1 cellular context compared by ENCODE assay signal in the genomic region with DNA sequence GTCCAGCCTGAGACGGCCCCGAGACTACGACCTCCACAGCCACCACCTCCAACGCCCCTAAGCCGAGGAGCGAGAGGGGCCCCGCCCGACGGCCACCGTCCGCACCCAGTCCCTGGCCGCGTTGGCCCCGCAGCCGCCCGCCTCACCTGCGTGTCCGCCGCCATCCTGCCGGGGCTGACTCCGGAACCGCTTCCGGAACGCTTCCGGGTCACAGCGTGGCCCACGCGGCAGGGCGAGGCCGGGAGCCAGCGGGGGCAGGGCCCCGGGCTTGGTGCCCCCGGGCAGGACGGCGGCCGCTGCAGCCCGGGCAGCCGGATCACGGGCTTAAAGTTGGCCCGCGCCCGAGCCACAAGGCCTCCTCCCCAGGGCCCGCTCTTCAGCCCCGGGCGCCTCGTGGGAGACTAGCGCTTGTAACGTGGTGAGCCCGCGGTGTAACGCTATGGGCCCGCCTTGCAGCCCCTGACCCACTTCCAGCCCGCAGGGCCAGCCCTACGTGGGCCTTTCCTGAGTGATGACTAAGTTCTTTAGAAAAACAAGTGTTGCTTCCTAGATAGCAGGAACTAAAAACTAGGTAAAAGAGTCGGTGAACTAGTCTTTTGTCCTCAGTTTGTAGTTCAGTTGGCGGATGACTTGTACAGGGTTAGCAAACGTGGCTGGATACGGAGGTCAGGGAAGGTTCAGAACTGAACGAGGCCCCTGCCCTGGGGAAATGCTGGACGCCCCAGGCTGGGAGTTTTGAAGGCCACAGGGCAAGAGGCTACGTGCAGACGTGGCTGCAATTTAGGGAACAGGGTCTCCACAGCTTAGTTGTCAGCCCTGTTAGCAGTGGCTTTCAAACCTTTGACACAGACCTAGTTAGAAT.
TF ChIP-seq lines count a peak whose summit lies in the region.

A gene with protein sequence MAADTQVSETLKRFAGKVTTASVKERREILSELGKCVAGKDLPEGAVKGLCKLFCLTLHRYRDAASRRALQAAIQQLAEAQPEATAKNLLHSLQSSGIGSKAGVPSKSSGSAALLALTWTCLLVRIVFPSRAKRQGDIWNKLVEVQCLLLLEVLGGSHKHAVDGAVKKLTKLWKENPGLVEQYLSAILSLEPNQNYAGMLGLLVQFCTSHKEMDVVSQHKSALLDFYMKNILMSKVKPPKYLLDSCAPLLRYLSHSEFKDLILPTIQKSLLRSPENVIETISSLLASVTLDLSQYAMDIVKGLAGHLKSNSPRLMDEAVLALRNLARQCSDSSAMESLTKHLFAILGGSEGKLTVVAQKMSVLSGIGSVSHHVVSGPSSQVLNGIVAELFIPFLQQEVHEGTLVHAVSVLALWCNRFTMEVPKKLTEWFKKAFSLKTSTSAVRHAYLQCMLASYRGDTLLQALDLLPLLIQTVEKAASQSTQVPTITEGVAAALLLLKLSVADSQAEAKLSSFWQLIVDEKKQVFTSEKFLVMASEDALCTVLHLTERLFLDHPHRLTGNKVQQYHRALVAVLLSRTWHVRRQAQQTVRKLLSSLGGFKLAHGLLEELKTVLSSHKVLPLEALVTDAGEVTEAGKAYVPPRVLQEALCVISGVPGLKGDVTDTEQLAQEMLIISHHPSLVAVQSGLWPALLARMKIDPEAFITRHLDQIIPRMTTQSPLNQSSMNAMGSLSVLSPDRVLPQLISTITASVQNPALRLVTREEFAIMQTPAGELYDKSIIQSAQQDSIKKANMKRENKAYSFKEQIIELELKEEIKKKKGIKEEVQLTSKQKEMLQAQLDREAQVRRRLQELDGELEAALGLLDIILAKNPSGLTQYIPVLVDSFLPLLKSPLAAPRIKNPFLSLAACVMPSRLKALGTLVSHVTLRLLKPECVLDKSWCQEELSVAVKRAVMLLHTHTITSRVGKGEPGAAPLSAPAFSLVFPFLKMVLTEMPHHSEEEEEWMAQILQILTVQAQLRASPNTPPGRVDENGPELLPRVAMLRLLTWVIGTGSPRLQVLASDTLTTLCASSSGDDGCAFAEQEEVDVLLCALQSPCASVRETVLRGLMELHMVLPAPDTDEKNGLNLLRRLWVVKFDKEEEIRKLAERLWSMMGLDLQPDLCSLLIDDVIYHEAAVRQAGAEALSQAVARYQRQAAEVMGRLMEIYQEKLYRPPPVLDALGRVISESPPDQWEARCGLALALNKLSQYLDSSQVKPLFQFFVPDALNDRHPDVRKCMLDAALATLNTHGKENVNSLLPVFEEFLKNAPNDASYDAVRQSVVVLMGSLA (N-terminal part only) (minus strand): TSS at position 182 of the 862 bp plus-strand sequence. CDS start 18 bp downstream, at position 164.

TF ChIP-seq in GM12878, 131 proteins besides CTCF, POLR2A, EP300 and RAD21 (continued from another document and continues in another):
- TF ChIP-seq, protein P1, sequence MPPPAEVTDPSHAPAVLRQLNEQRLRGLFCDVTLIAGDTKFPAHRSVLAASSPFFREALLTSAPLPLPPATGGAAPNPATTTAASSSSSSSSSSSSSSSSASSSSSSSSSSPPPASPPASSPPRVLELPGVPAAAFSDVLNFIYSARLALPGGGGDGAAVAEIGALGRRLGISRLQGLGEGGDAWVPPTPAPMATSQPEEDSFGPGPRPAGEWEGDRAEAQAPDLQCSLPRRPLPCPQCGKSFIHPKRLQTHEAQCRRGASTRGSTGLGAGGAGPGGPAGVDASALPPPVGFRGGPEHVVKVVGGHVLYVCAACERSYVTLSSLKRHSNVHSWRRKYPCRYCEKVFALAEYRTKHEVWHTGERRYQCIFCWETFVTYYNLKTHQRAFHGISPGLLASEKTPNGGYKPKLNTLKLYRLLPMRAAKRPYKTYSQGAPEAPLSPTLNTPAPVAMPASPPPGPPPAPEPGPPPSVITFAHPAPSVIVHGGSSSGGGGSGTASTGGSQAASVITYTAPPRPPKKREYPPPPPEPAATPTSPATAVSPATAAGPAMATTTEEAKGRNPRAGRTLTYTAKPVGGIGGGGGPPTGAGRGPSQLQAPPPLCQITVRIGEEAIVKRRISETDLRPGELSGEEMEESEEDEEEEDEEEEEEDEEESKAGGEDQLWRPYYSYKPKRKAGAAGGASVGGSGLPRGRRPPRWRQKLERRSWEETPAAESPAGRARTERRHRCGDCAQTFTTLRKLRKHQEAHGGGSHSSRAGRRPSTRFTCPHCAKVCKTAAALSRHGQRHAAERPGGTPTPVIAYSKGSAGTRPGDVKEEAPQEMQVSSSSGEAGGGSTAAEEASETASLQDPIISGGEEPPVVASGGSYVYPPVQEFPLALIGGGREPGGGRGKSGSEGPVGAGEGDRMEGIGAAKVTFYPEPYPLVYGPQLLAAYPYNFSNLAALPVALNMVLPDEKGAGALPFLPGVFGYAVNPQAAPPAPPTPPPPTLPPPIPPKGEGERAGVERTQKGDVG (CRISPR knock-in tag; IDR thresholded peaks at IDR 0.05) = no peak
- peak; percentile 87 for TF ChIP-seq NR2F1 (conservative IDR thresholded peaks at IDR 0.05)
- TF ChIP-seq, protein P2, sequence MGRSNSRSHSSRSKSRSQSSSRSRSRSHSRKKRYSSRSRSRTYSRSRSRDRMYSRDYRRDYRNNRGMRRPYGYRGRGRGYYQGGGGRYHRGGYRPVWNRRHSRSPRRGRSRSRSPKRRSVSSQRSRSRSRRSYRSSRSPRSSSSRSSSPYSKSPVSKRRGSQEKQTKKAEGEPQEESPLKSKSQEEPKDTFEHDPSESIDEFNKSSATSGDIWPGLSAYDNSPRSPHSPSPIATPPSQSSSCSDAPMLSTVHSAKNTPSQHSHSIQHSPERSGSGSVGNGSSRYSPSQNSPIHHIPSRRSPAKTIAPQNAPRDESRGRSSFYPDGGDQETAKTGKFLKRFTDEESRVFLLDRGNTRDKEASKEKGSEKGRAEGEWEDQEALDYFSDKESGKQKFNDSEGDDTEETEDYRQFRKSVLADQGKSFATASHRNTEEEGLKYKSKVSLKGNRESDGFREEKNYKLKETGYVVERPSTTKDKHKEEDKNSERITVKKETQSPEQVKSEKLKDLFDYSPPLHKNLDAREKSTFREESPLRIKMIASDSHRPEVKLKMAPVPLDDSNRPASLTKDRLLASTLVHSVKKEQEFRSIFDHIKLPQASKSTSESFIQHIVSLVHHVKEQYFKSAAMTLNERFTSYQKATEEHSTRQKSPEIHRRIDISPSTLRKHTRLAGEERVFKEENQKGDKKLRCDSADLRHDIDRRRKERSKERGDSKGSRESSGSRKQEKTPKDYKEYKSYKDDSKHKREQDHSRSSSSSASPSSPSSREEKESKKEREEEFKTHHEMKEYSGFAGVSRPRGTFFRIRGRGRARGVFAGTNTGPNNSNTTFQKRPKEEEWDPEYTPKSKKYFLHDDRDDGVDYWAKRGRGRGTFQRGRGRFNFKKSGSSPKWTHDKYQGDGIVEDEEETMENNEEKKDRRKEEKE (IDR thresholded peaks at IDR 0.05) = no peak
- no peak; the same call in none of the 2 replicates for TF ChIP-seq LARP7 (IDR thresholded peaks at IDR 0.05)
- no peak for TF ChIP-seq CHD4 (IDR thresholded peaks at IDR 0.05)
- TF ChIP-seq FOS (IDR thresholded peaks at IDR 0.05; ENCODE audit: borderline replicate concordance, extremely low read depth, insufficient read length) = no peak
- TF ChIP-seq SRF (IDR thresholded peaks at IDR 0.05; ENCODE audit: low read depth in 2 of 2, low read length in 2 of 2) = peak; percentile 8 to 18; a peak in 1 of 4 replicates
- peak; percentile 65; the same call in 1 of the 2 replicates for TF ChIP-seq PAX5 (IDR thresholded peaks at IDR 0.05; ENCODE audit: borderline replicate concordance, low read depth, low read length)
- TF ChIP-seq NR2C2 (IDR thresholded peaks at IDR 0.05; ENCODE audit: borderline replicate concordance, control insufficient read depth, insufficient read length, low read depth) = peak; percentile 85
- TF ChIP-seq IRF4 (IDR thresholded peaks at IDR 0.05; ENCODE audit: low read depth, low read length) = no peak
- TF ChIP-seq, protein P3, sequence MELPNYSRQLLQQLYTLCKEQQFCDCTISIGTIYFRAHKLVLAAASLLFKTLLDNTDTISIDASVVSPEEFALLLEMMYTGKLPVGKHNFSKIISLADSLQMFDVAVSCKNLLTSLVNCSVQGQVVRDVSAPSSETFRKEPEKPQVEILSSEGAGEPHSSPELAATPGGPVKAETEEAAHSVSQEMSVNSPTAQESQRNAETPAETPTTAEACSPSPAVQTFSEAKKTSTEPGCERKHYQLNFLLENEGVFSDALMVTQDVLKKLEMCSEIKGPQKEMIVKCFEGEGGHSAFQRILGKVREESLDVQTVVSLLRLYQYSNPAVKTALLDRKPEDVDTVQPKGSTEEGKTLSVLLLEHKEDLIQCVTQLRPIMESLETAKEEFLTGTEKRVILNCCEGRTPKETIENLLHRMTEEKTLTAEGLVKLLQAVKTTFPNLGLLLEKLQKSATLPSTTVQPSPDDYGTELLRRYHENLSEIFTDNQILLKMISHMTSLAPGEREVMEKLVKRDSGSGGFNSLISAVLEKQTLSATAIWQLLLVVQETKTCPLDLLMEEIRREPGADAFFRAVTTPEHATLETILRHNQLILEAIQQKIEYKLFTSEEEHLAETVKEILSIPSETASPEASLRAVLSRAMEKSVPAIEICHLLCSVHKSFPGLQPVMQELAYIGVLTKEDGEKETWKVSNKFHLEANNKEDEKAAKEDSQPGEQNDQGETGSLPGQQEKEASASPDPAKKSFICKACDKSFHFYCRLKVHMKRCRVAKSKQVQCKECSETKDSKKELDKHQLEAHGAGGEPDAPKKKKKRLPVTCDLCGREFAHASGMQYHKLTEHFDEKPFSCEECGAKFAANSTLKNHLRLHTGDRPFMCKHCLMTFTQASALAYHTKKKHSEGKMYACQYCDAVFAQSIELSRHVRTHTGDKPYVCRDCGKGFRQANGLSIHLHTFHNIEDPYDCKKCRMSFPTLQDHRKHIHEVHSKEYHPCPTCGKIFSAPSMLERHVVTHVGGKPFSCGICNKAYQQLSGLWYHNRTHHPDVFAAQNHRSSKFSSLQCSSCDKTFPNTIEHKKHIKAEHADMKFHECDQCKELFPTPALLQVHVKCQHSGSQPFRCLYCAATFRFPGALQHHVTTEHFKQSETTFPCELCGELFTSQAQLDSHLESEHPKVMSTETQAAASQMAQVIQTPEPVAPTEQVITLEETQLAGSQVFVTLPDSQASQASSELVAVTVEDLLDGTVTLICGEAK (IDR thresholded peaks at IDR 0.05; ENCODE audit: borderline replicate concordance) = peak; percentile 82
- TF ChIP-seq GATAD2B (conservative IDR thresholded peaks at IDR 0.05; ENCODE audit: low read depth) = peak; percentile 90
- TF ChIP-seq, protein P4, sequence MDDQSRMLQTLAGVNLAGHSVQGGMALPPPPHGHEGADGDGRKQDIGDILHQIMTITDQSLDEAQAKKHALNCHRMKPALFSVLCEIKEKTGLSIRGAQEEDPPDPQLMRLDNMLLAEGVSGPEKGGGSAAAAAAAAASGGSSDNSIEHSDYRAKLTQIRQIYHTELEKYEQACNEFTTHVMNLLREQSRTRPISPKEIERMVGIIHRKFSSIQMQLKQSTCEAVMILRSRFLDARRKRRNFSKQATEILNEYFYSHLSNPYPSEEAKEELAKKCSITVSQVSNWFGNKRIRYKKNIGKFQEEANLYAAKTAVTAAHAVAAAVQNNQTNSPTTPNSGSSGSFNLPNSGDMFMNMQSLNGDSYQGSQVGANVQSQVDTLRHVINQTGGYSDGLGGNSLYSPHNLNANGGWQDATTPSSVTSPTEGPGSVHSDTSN (IDR thresholded peaks at IDR 0.05; ENCODE audit: insufficient replicate concordance, low read depth, low read length) = no peak
- TF ChIP-seq YY1 (IDR thresholded peaks at IDR 0.05; ENCODE audit: low read depth, low read length) = peak; percentile 97
- TF ChIP-seq, protein P5, sequence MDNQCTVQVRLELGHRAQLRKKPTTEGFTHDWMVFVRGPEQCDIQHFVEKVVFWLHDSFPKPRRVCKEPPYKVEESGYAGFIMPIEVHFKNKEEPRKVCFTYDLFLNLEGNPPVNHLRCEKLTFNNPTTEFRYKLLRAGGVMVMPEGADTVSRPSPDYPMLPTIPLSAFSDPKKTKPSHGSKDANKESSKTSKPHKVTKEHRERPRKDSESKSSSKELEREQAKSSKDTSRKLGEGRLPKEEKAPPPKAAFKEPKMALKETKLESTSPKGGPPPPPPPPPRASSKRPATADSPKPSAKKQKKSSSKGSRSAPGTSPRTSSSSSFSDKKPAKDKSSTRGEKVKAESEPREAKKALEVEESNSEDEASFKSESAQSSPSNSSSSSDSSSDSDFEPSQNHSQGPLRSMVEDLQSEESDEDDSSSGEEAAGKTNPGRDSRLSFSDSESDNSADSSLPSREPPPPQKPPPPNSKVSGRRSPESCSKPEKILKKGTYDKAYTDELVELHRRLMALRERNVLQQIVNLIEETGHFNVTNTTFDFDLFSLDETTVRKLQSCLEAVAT (IDR thresholded peaks at IDR 0.05) = no peak
- TF ChIP-seq SMAD1 (IDR thresholded peaks at IDR 0.05; ENCODE audit: low read depth, partially characterized antibody) = no peak
- TF ChIP-seq, protein P6, sequence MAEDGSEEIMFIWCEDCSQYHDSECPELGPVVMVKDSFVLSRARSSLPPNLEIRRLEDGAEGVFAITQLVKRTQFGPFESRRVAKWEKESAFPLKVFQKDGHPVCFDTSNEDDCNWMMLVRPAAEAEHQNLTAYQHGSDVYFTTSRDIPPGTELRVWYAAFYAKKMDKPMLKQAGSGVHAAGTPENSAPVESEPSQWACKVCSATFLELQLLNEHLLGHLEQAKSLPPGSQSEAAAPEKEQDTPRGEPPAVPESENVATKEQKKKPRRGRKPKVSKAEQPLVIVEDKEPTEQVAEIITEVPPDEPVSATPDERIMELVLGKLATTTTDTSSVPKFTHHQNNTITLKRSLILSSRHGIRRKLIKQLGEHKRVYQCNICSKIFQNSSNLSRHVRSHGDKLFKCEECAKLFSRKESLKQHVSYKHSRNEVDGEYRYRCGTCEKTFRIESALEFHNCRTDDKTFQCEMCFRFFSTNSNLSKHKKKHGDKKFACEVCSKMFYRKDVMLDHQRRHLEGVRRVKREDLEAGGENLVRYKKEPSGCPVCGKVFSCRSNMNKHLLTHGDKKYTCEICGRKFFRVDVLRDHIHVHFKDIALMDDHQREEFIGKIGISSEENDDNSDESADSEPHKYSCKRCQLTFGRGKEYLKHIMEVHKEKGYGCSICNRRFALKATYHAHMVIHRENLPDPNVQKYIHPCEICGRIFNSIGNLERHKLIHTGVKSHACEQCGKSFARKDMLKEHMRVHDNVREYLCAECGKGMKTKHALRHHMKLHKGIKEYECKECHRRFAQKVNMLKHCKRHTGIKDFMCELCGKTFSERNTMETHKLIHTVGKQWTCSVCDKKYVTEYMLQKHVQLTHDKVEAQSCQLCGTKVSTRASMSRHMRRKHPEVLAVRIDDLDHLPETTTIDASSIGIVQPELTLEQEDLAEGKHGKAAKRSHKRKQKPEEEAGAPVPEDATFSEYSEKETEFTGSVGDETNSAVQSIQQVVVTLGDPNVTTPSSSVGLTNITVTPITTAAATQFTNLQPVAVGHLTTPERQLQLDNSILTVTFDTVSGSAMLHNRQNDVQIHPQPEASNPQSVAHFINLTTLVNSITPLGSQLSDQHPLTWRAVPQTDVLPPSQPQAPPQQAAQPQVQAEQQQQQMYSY (CRISPR knock-in tag; IDR thresholded peaks at IDR 0.05) = no peak
- TF ChIP-seq, protein P7, sequence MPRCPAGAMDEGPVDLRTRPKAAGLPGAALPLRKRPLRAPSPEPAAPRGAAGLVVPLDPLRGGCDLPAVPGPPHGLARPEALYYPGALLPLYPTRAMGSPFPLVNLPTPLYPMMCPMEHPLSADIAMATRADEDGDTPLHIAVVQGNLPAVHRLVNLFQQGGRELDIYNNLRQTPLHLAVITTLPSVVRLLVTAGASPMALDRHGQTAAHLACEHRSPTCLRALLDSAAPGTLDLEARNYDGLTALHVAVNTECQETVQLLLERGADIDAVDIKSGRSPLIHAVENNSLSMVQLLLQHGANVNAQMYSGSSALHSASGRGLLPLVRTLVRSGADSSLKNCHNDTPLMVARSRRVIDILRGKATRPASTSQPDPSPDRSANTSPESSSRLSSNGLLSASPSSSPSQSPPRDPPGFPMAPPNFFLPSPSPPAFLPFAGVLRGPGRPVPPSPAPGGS (IDR thresholded peaks at IDR 0.05; ENCODE audit: borderline replicate concordance, insufficient read depth, low read depth, low read length, poor library complexity, severe bottlenecking) = peak; percentile 36
- TF ChIP-seq BRCA1 (IDR thresholded peaks at IDR 0.05; ENCODE audit: low read depth, low read length) = no peak
- peak; percentile 64; the same call in 1 of the 2 replicates for TF ChIP-seq CBFB (IDR thresholded peaks at IDR 0.05; ENCODE audit: low read depth)
